18 cellular contexts compared by ENCODE assay signal in the genomic region with DNA sequence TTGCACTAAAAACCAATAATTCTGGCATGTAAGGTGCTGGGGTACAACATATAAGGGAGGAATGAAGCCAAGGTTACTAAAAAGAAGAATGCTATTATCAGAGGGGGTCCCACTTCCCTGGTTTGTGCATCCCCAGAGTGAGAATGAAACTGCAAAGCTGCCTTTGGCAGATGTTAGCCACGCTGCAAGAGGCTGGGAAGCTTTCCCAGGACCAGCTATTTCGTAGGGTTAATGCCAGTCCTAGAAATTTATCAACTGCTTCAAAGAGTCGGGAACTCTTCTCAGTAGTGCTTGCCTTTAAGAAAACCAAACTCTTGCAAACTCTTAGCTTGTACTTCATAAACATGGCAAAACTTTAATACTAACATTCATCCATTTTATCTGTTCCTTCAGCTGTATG.
DNase-seq lines count a peak whose midpoint lies in the region; ATAC-seq and TF ChIP-seq lines count a peak whose summit lies in the region.
"Had no signal": no experiment of that assay in that cellular context is flagged by ENCODE, and none has a peak within 500 bp of the region (broad histone marks: within the 10 kb centered on the region; RNA-seq: fewer than 3 reads in every experiment).

No MANE protein-coding gene starts in this region.

- H3K4ac ChIP-seq in IMR-90 (ENCODE audit: low read depth, low read length): no peak overlapping the region

- H3K79me1 ChIP-seq in IMR-90 (ENCODE audit: low read depth in 1 of 2, low read length in 2 of 2): no peaks in the 10 kb centered on the region

- no peak overlapping the region for H2AK5ac ChIP-seq in IMR-90 (ENCODE audit: low read depth, low read length)

- CTCF ChIA-PET in IMR-90 (lab: Yijun Ruan, JAX): interaction anchor here (1.0 to 1.7 kb wide), 5 partner anchors 15 to 117 kb away, joined by 3 to 7 read pairs (median 3); no protein-coding TSS in a partner anchor
- CTCF ChIA-PET in activated CD8-positive, alpha-beta T cell treated with anti-CD3 and anti-CD28 coated beads for 36 hours (lab: Charles Lee): interaction anchor here (1.1 to 2.1 kb wide), 5 partner anchors 9 to 117 kb away, joined by 3 to 10 read pairs (median 4); no protein-coding TSS in a partner anchor
- CTCF ChIA-PET in naive thymus-derived CD4-positive, alpha-beta T cell (lab: Charles Lee): interaction anchor here (1.4 kb wide), 1 partner anchor 23 kb away, joined by 5 read pairs; no protein-coding TSS in a partner anchor

- H3K18ac ChIP-seq in IMR-90 (ENCODE audit: low read depth, low read length): no peak overlapping the region

- BruUV-seq in IMR-90 (replicated peaks; lab: Mats Ljungman, UMichigan): no TSS peak

- H3K4me3 Mint-ChIP-seq in activated CD8-positive, alpha-beta T cell treated with anti-CD3 and anti-CD28 coated beads for 36 hours: no peak overlapping the region
- H3K4me3 Mint-ChIP-seq in naive thymus-derived CD4-positive, alpha-beta T cell: no peak overlapping the region
- H3K4me3 Mint-ChIP-seq: activated T-cell treated with anti-CD3 and anti-CD28 coated beads, Interleukin-2, amount 50 U/mL, for 4 hours; stimulated activated naive B cell treated with anti-CD40 and anti-IgM and Interleukin-4, amounts not matched to agents 10 μg/mL and 1 μg/mL and 100 μg/mL, for 72 hours had no signal

- no peak overlapping the region for H4K5ac ChIP-seq in IMR-90 (ENCODE audit: low read depth, low read length)

- DNase-seq in IMR-90 (peak; percentile 18), astrocyte of the spinal cord (ENCODE audit: low read depth, low spot score) (peak; percentile 34), left lobe of liver (ENCODE audit: low spot score) (no peak), smooth muscle cell (lab: John Stamatoyannopoulos, UW; ENCODE audit: unreplicated experiment) (no peak)
- no peak for DNase-seq in activated CD8-positive, alpha-beta T cell treated with anti-CD3 and anti-CD28 coated beads for 36 hours
- DNase-seq in naive thymus-derived CD4-positive, alpha-beta T cell: no peak
- DNase-seq: activated CD4-positive, alpha-beta T cell treated with anti-CD3 and anti-CD28 coated beads, Interleukin-2, amount 50 U/mL, for 48 hours; activated T-cell treated with anti-CD3 and anti-CD28 coated beads, Interleukin-2, amount 50 U/mL, for 4 hours; hippocampal formation; left cardiac atrium; NCI-H510A; spleen; stimulated activated naive B cell treated with anti-CD40 and anti-IgM and Interleukin-4, amounts not matched to agents 10 μg/mL and 1 μg/mL and 100 μg/mL, for 72 hours; transverse colon had no signal

- TF ChIP-seq RAD21 in IMR-90 (IDR thresholded peaks at IDR 0.05; ENCODE audit: low read length): no peak

- H4K91ac ChIP-seq in IMR-90 (ENCODE audit: insufficient read depth, low read depth, low read length): no peak overlapping the region

- POLR2A ChIA-PET in IMR-90 (lab: Charles Lee; ENCODE audit: unreplicated experiment): no interaction called here
- POLR2A ChIA-PET in activated CD8-positive, alpha-beta T cell treated with anti-CD3 and anti-CD28 coated beads for 36 hours (lab: Charles Lee): interaction anchor here (0.5 to 1.0 kb wide), 2 partner anchors 9 to 175 kb away, joined by 4 read pairs; no protein-coding TSS in a partner anchor
- POLR2A ChIA-PET in naive thymus-derived CD4-positive, alpha-beta T cell (lab: Charles Lee): no interaction called here

- H2AK9ac ChIP-seq in IMR-90 (replicated peaks; ENCODE audit: low read depth, low read length, poor library complexity): no peak overlapping the region

- no peak overlapping the region for H3K27ac Mint-ChIP-seq in activated CD8-positive, alpha-beta T cell treated with anti-CD3 and anti-CD28 coated beads for 36 hours
- H3K27ac Mint-ChIP-seq in naive thymus-derived CD4-positive, alpha-beta T cell: no peak overlapping the region
- H3K27ac Mint-ChIP-seq: activated naive CD4-positive, alpha-beta T cell treated with anti-CD3 and anti-CD28 coated beads, Interleukin-2, amount 50 U/mL, for 72 hours; stimulated activated naive B cell treated with anti-CD40 and anti-IgM and Interleukin-4, amounts not matched to agents 10 μg/mL and 1 μg/mL and 100 μg/mL, for 72 hours had no signal

- WGBS in IMR-90 (ENCODE audit: extremely low coverage in 2 of 2, insufficient read length in 1 of 2), 2 experiments: 25% methylated on average over 3 of the region's 3 CpGs; no CpG with 5 or more reads in 1 of the 2 experiments
- 27% methylated on average over 3 of the region's 3 CpGs for WGBS in smooth muscle cell (ENCODE audit: low lambda C conversion rate)

- dilution Hi-C loops in IMR-90 (cut with HindIII; ENCODE audit: low sequenced_read_pairs, unreplicated experiment): no loop called here

- H3F3A ChIP-seq in smooth muscle cell (ENCODE audit: low read depth): peaks cover 4% of the 10 kb centered on the region

- ATAC-seq in IMR-90 (ENCODE audit: low read depth) (peak; percentile 65), left lobe of liver (peak; percentile 72), GM19395 (IDR thresholded peaks at IDR 0.05; ENCODE audit: unreplicated experiment) (no peak)
- ATAC-seq in activated CD8-positive, alpha-beta T cell treated with anti-CD3 and anti-CD28 coated beads for 36 hours: no peak
- no peak for ATAC-seq in naive thymus-derived CD4-positive, alpha-beta T cell
- ATAC-seq: activated naive CD4-positive, alpha-beta T cell treated with anti-CD3 and anti-CD28 coated beads, Interleukin-2, amount 50 U/mL, for 72 hours; activated T-cell treated with anti-CD3 and anti-CD28 coated beads, Interleukin-2, amount 50 U/mL, for 4 hours; stimulated activated naive B cell treated with anti-CD40 and anti-IgM and Interleukin-4, amounts not matched to agents 10 μg/mL and 1 μg/mL and 100 μg/mL, for 72 hours had no signal

- H3K9me3 Mint-ChIP-seq in activated CD8-positive, alpha-beta T cell treated with anti-CD3 and anti-CD28 coated beads for 36 hours: no peaks in the 10 kb centered on the region
- H3K9me3 Mint-ChIP-seq in naive thymus-derived CD4-positive, alpha-beta T cell: no peaks in the 10 kb centered on the region
- H3K9me3 Mint-ChIP-seq: activated naive CD4-positive, alpha-beta T cell treated with anti-CD3 and anti-CD28 coated beads, Interleukin-2, amount 50 U/mL, for 72 hours; activated T-cell treated with anti-CD3 and anti-CD28 coated beads, Interleukin-2, amount 50 U/mL, for 4 hours; stimulated activated naive B cell treated with anti-CD40 and anti-IgM and Interleukin-4, amounts not matched to agents 10 μg/mL and 1 μg/mL and 100 μg/mL, for 72 hours had no signal

- no peaks in the 10 kb centered on the region for H3K4me1 Mint-ChIP-seq in activated CD8-positive, alpha-beta T cell treated with anti-CD3 and anti-CD28 coated beads for 36 hours (ENCODE audit: low read depth)
- H3K4me1 Mint-ChIP-seq in naive thymus-derived CD4-positive, alpha-beta T cell: no peaks in the 10 kb centered on the region

- H3K4me3 ChIP-seq in IMR-90 (ENCODE audit: insufficient read depth, low read depth, low read length): no peak overlapping the region
- H3K4me3 ChIP-seq in astrocyte of the spinal cord (ENCODE audit: low read depth, low read length): no peak overlapping the region
- peak overlapping the region; percentile 1 for H3K4me3 ChIP-seq in smooth muscle cell
- no peak overlapping the region for H3K4me3 ChIP-seq in naive thymus-derived CD4-positive, alpha-beta T cell (ENCODE audit: low read length)
- H3K4me3 ChIP-seq: prostate gland, spleen, transverse colon had no signal

- H3K27me3 ChIP-seq in IMR-90 (ENCODE audit: control insufficient read depth, insufficient read depth, low read length) (peaks cover 10% of the 10 kb centered on the region), smooth muscle cell (ENCODE audit: low read depth) (no peaks in the 10 kb centered on the region)
- H3K27me3 ChIP-seq in naive thymus-derived CD4-positive, alpha-beta T cell (ENCODE audit: control insufficient read depth in 2 of 2, insufficient read depth in 2 of 2, low read length in 2 of 2): no peaks in the 10 kb centered on the region
- H3K27me3 ChIP-seq: spleen, transverse colon had no signal

- H3K79me2 ChIP-seq in smooth muscle cell (ENCODE audit: low read depth): no peaks in the 10 kb centered on the region

- no peaks in the 10 kb centered on the region for H3K9me1 ChIP-seq in IMR-90 (ENCODE audit: insufficient read depth, low read length)

- no peak overlapping the region for H2BK5ac ChIP-seq in IMR-90 (ENCODE audit: low read depth, low read length, poor library complexity, severe bottlenecking)

- H2BK15ac ChIP-seq in IMR-90 (ENCODE audit: low read depth, low read length): no peak overlapping the region

- no peak overlapping the region for H3K23ac ChIP-seq in IMR-90 (ENCODE audit: low read depth, low read length)

- peaks cover 11% of the 10 kb centered on the region for H3K27me3 Mint-ChIP-seq in activated CD8-positive, alpha-beta T cell treated with anti-CD3 and anti-CD28 coated beads for 36 hours
- peaks cover 10 to 36% (median 33%) of the 10 kb centered on the region in 5 donors for H3K27me3 Mint-ChIP-seq in naive thymus-derived CD4-positive, alpha-beta T cell

- no peak overlapping the region for H3K14ac ChIP-seq in IMR-90 (replicated peaks; ENCODE audit: low read depth, low read length)

- intact Hi-C loops in IMR-90 (cut with micrococcal nuclease): loop anchor here (5.0 kb wide), 1 partner anchor 332 kb away; no protein-coding TSS in a partner anchor
- intact Hi-C loops in activated CD8-positive, alpha-beta T cell treated with anti-CD3 and anti-CD28 coated beads for 36 hours (cut with micrococcal nuclease): no loop called here
- intact Hi-C loops in naive thymus-derived CD4-positive, alpha-beta T cell (cut with micrococcal nuclease): no loop called here

- H4K8ac ChIP-seq in IMR-90 (ENCODE audit: low read depth in 2 of 2, low read length in 2 of 2): no peak overlapping the region

- H3K27ac ChIP-seq in IMR-90 (ENCODE audit: insufficient read depth, low read length) (no peak overlapping the region), smooth muscle cell (ENCODE audit: low read depth) (peak overlapping the region; percentile 45)
- no peak overlapping the region for H3K27ac ChIP-seq in naive thymus-derived CD4-positive, alpha-beta T cell (ENCODE audit: low read depth, low read length)
- H3K27ac ChIP-seq: C4-2B, prostate gland, spleen, transverse colon had no signal

- no peak overlapping the region for H2BK20ac ChIP-seq in IMR-90 (ENCODE audit: low read depth, low read length)

- H4K20me1 ChIP-seq in IMR-90 (ENCODE audit: insufficient read depth, low read length): no peaks in the 10 kb centered on the region
- H4K20me1 ChIP-seq in smooth muscle cell (ENCODE audit: low read depth): no peaks in the 10 kb centered on the region

- H3K4me2 ChIP-seq in IMR-90 (ENCODE audit: low read depth, low read length) (no peak overlapping the region; the same call in 1 of the 2 replicates), smooth muscle cell (peak overlapping the region; percentile 75)

- no peaks in the 10 kb centered on the region for H3K36me3 Mint-ChIP-seq in activated CD8-positive, alpha-beta T cell treated with anti-CD3 and anti-CD28 coated beads for 36 hours (ENCODE audit: low read depth)
- H3K36me3 Mint-ChIP-seq in naive thymus-derived CD4-positive, alpha-beta T cell: no peaks in the 10 kb centered on the region
- H3K36me3 Mint-ChIP-seq: activated naive CD4-positive, alpha-beta T cell treated with anti-CD3 and anti-CD28 coated beads, Interleukin-2, amount 50 U/mL, for 72 hours had no signal

- H3K9ac ChIP-seq in IMR-90 (ENCODE audit: low read depth, low read length): no peak overlapping the region
- H3K9ac ChIP-seq in smooth muscle cell (ENCODE audit: low read depth): no peak overlapping the region

- no peak for TF ChIP-seq POLR2A in IMR-90 (IDR thresholded peaks at IDR 0.05; ENCODE audit: low read depth, low read length)

- H2AFZ ChIP-seq in IMR-90 (replicated peaks; ENCODE audit: low read length, poor library complexity): no peak overlapping the region
- peak overlapping the region; percentile 49 for H2AFZ ChIP-seq in smooth muscle cell (ENCODE audit: low read depth)

- H3K4me1 ChIP-seq in IMR-90 (ENCODE audit: control insufficient read depth, insufficient read depth, low read length): peaks cover 6% of the 10 kb centered on the region
- peaks cover 74% of the 10 kb centered on the region for H3K4me1 ChIP-seq in smooth muscle cell (ENCODE audit: low read depth)
- no peaks in the 10 kb centered on the region for H3K4me1 ChIP-seq in naive thymus-derived CD4-positive, alpha-beta T cell (ENCODE audit: control insufficient read depth in 2 of 2, insufficient read depth in 2 of 2, low read length in 2 of 2)
- H3K4me1 ChIP-seq: prostate gland had no signal

- TF ChIP-seq CTCF in IMR-90 (conservative IDR thresholded peaks at IDR 0.05; ENCODE audit: low read depth, low read length): no peak
- TF ChIP-seq CTCF in astrocyte of the spinal cord (IDR thresholded peaks at IDR 0.05; ENCODE audit: low read depth, low read length): no peak
- TF ChIP-seq CTCF in smooth muscle cell (IDR thresholded peaks at IDR 0.05; ENCODE audit: borderline replicate concordance, insufficient read depth, poor library complexity, severe bottlenecking): no peak
- TF ChIP-seq CTCF in activated CD8-positive, alpha-beta T cell treated with anti-CD3 and anti-CD28 coated beads for 36 hours (IDR thresholded peaks at IDR 0.05): no peak

- H3K56ac ChIP-seq in IMR-90 (ENCODE audit: extremely low read depth, insufficient read depth, low read length): no peak overlapping the region

- no peak overlapping the region for H2BK120ac ChIP-seq in IMR-90 (ENCODE audit: low read depth, low read length)

- H3K36me3 ChIP-seq in IMR-90 (ENCODE audit: control insufficient read depth, insufficient read depth, low read length) (no peaks in the 10 kb centered on the region), smooth muscle cell (ENCODE audit: low read depth) (no peaks in the 10 kb centered on the region)
- H3K36me3 ChIP-seq in naive thymus-derived CD4-positive, alpha-beta T cell (ENCODE audit: control insufficient read depth in 2 of 3, insufficient read depth in 3 of 3, low read length in 3 of 3): no peaks in the 10 kb centered on the region
- H3K36me3 ChIP-seq: prostate gland, spleen, transverse colon had no signal

- in situ Hi-C loops in IMR-90 (cut with MboI; ENCODE audit: low sequenced_read_pairs): no loop called here
- in situ Hi-C loops in astrocyte of the spinal cord (cut with HindIII; ENCODE audit: low sequenced_read_pairs): no loop called here

- H3K9me3 ChIP-seq in IMR-90 (ENCODE audit: control insufficient read depth, insufficient read depth, low read length): no peaks in the 10 kb centered on the region
- no peaks in the 10 kb centered on the region for H3K9me3 ChIP-seq in smooth muscle cell (replicated peaks; ENCODE audit: low read depth)
- no peaks in the 10 kb centered on the region for H3K9me3 ChIP-seq in naive thymus-derived CD4-positive, alpha-beta T cell (ENCODE audit: control insufficient read depth in 2 of 3, low read length in 3 of 3)
- H3K9me3 ChIP-seq: prostate gland, spleen, transverse colon had no signal

Comparison
In these comparisons a context has a peak if more than half of its experiments do, and no peak if none do; other contexts are left out.
1. ATAC-seq: peak in IMR-90 (single experiment) and left lobe of liver (single experiment); none in GM19395 (single experiment), activated CD8-positive, alpha-beta T cell treated with anti-CD3 and anti-CD28 coated beads for 36 hours (single experiment) and naive thymus-derived CD4-positive, alpha-beta T cell (single experiment).
2. DNase-seq: peak in IMR-90 (single experiment) and astrocyte of the spinal cord (single experiment); none in left lobe of liver (single experiment), smooth muscle cell (single experiment), activated CD8-positive, alpha-beta T cell treated with anti-CD3 and anti-CD28 coated beads for 36 hours (single experiment) and naive thymus-derived CD4-positive, alpha-beta T cell (0 of 9).